ENCODE assay signal across 8 cellular contexts in genomic region chr2:59888015-59888414, GRCh38.
DNase-seq lines count a peak whose midpoint lies in the region; ATAC-seq and TF ChIP-seq lines count a peak whose summit lies in the region.

No MANE protein-coding gene starts in this region.

- no peaks in the 10 kb centered on the region for H3K79me2 ChIP-seq in mesendoderm (ENCODE audit: control insufficient read depth, insufficient read depth, low read length)

- no peak overlapping the region for H3K9ac ChIP-seq in mesendoderm (ENCODE audit: low read length)

- in situ Hi-C loops in transverse colon (cut with MboI; ENCODE audit: low pct_ligation_motif_present in 1 of 4, low pct_unique_long_range_greater_than_20kb in 1 of 4, low sequenced_read_pairs in 3 of 4) = no loop called here

- H3K27me3 ChIP-seq in mesendoderm (ENCODE audit: insufficient read depth, low read length, poor library complexity) = no peaks in the 10 kb centered on the region
- H3K27me3 ChIP-seq in uterus = no peaks in the 10 kb centered on the region
- H3K27me3 ChIP-seq in transverse colon = no peaks in the 10 kb centered on the region

- H3K4ac ChIP-seq in mesendoderm (ENCODE audit: low read depth, low read length) = no peak overlapping the region

- no peak overlapping the region for H2BK5ac ChIP-seq in mesendoderm (ENCODE audit: low read length)

- H2BK120ac ChIP-seq in mesendoderm (ENCODE audit: low read depth, low read length) = no peak overlapping the region

- TF ChIP-seq POLR2A in uterus (IDR thresholded peaks at IDR 0.05) (no peak), transverse colon (IDR thresholded peaks at IDR 0.05) (no peak)

- H3K4me1 ChIP-seq in mesendoderm (ENCODE audit: control insufficient read depth, low read depth, low read length) (peaks cover 9% of the 10 kb centered on the region), uterus (no peaks in the 10 kb centered on the region), transverse colon (peaks cover 0 to 16% (median 7%) of the 10 kb centered on the region in 4 donors)

- no peaks in the 10 kb centered on the region for H3K79me1 ChIP-seq in mesendoderm (ENCODE audit: low read length)

- no peak overlapping the region for H2AK5ac ChIP-seq in mesendoderm (ENCODE audit: low read length)

- TF ChIP-seq CTCF in uterus (IDR thresholded peaks at IDR 0.05) (no peak), transverse colon (IDR thresholded peaks at IDR 0.05) (no peak)

- no peak overlapping the region for H3K23ac ChIP-seq in mesendoderm (ENCODE audit: low read length)

- H3K27ac ChIP-seq in mesendoderm (ENCODE audit: low read depth, low read length) = no peak overlapping the region
- no peak overlapping the region for H3K27ac ChIP-seq in uterus
- H3K27ac ChIP-seq in transverse colon = no peak overlapping the region

- no peak overlapping the region for H3K4me2 ChIP-seq in mesendoderm (ENCODE audit: low read length)

- TF ChIP-seq EP300 in transverse colon (IDR thresholded peaks at IDR 0.05; ENCODE audit: low read depth) = no peak

- no peak overlapping the region for H3K56ac ChIP-seq in mesendoderm (ENCODE audit: low read length)

- no peak overlapping the region for H2BK15ac ChIP-seq in mesendoderm (replicated peaks; ENCODE audit: low read depth)

- no peak overlapping the region for H3K4me3 ChIP-seq in mesendoderm (ENCODE audit: low read length)
- no peak overlapping the region for H3K4me3 ChIP-seq in uterus
- no peak overlapping the region for H3K4me3 ChIP-seq in transverse colon

- H4K8ac ChIP-seq in mesendoderm (ENCODE audit: low read depth, low read length) = no peak overlapping the region

- H4K5ac ChIP-seq in mesendoderm (ENCODE audit: low read length) = no peak overlapping the region

- peak in 3 of 5 experiments; percentile 7 to 88 (median 8) for DNase-seq in T-helper 2 cell
- peak; percentile 86 for DNase-seq in mesendoderm
- no peak for DNase-seq in uterus
- no peak for DNase-seq in DMS 273 (lab: John Stamatoyannopoulos, UW; ENCODE audit: unreplicated experiment)
- no peak for DNase-seq in transverse colon
- DNase-seq in effector CD4-positive, alpha-beta T cell = no peak

- no peaks in the 10 kb centered on the region for H3K36me3 ChIP-seq in mesendoderm (ENCODE audit: control insufficient read depth, insufficient read depth, low read length)
- H3K36me3 ChIP-seq in uterus = no peaks in the 10 kb centered on the region
- no peaks in the 10 kb centered on the region for H3K36me3 ChIP-seq in transverse colon

- H3K18ac ChIP-seq in mesendoderm (ENCODE audit: low read length) = peak overlapping the region; percentile 60

- no peaks in the 10 kb centered on the region for H3K9me3 ChIP-seq in uterus
- H3K9me3 ChIP-seq in transverse colon = no peaks in the 10 kb centered on the region

- peak; percentile 98 for ATAC-seq in GM18907 (IDR thresholded peaks at IDR 0.05; ENCODE audit: unreplicated experiment)
- peak; percentile 82 for ATAC-seq in HG02798 (IDR thresholded peaks at IDR 0.05; ENCODE audit: poor library complexity, unreplicated experiment)

- WGBS in mesendoderm (ENCODE audit: extremely low coverage, insufficient coverage, low lambda C conversion rate) = no CpG with 5 or more reads among the region's 3 CpGs
- 35 to 46% methylated on average over 3 of the region's 3 CpGs for WGBS in transverse colon (ENCODE audit: low coverage in 1 of 2), 2 donors

- intact Hi-C loops in uterus (cut with DNase I; ENCODE audit: low total_unique reads) (no loop called here), transverse colon (cut with DNase I; ENCODE audit: low total_unique reads) (no loop called here)

Comparison
In these comparisons a context has a peak if more than half of its experiments do, and no peak if none do; other contexts are left out.
1. DNase-seq: peak in T-helper 2 cell (3 of 5) and mesendoderm (single experiment); none in uterus (0 of 2), DMS 273 (single experiment), transverse colon (single experiment) and effector CD4-positive, alpha-beta T cell (single experiment).